ENCODE assay signal across 16 cellular contexts in genomic region chr21:45003331-45004058, GRCh38.
DNase-seq lines count a peak whose midpoint lies in the region; FAIRE-seq and TF ChIP-seq lines count a peak whose summit lies in the region.
"Had no signal": no experiment of that assay in that cellular context is flagged by ENCODE, and none has a peak within 500 bp of the region (broad histone marks: within the 10 kb centered on the region; RNA-seq: fewer than 3 reads in every experiment).

No MANE protein-coding gene starts in this region.

- no peak for TF ChIP-seq POLR2A in H54 (IDR thresholded peaks at IDR 0.05; ENCODE audit: low read depth, low read length)

- H3K4me2 ChIP-seq in skeletal muscle satellite cell (ENCODE audit: low read length) (peak overlapping the region; percentile 50), Karpas-422 (ENCODE audit: low read depth, low read length, poor library complexity, severe bottlenecking) (no peak overlapping the region)

- peak overlapping the region; percentile 29 for H3K27ac ChIP-seq in cingulate gyrus (ENCODE audit: low read depth, low read length)
- no peak overlapping the region for H3K27ac ChIP-seq in Karpas-422 (ENCODE audit: low read length)
- H3K27ac ChIP-seq: gastrocnemius medialis had no signal

- POLR2A ChIA-PET in activated CD4-positive, alpha-beta memory T cell treated with anti-CD3 and anti-CD28 coated beads, Interleukin-2, amount 10 ng/mL, durations not matched to agents 7 days and 5 days (lab: Charles Lee): no interaction called here

- peak; percentile 15 for TF ChIP-seq CTCF in GM12873 (IDR thresholded peaks at IDR 0.05; ENCODE audit: insufficient read depth, low read depth, low read length, missing control alignments)

- H3K4me3 Mint-ChIP-seq in activated CD4-positive, alpha-beta memory T cell treated with anti-CD3 and anti-CD28 coated beads, Interleukin-2, amount 10 ng/mL, durations not matched to agents 7 days and 5 days: no peak overlapping the region
- H3K4me3 Mint-ChIP-seq: activated naive CD8-positive, alpha-beta T cell; central memory CD8-positive, alpha-beta T cell had no signal

- H3K27me3 Mint-ChIP-seq in activated CD4-positive, alpha-beta memory T cell treated with anti-CD3 and anti-CD28 coated beads, Interleukin-2, amount 10 ng/mL, durations not matched to agents 7 days and 5 days: peaks cover 27% of the 10 kb centered on the region

- H3K27me3 ChIP-seq in skeletal muscle satellite cell (ENCODE audit: control insufficient read depth, insufficient read depth, low read length) (no peaks in the 10 kb centered on the region), Karpas-422 (ENCODE audit: low read length) (no peaks in the 10 kb centered on the region)
- H3K27me3 ChIP-seq: gastrocnemius medialis had no signal

- FAIRE-seq in H54 (lab: Jason Lieb, UNC): no peak
- FAIRE-seq: endothelial cell of umbilical vein had no signal

- H3K36me3 ChIP-seq in skeletal muscle satellite cell (ENCODE audit: insufficient read depth, low read length): no peaks in the 10 kb centered on the region
- H3K36me3 ChIP-seq in Karpas-422 (ENCODE audit: insufficient read depth, low read length): no peaks in the 10 kb centered on the region
- H3K36me3 ChIP-seq: gastrocnemius medialis had no signal

- H3K36me3 Mint-ChIP-seq in activated CD4-positive, alpha-beta memory T cell treated with anti-CD3 and anti-CD28 coated beads, Interleukin-2, amount 10 ng/mL, durations not matched to agents 7 days and 5 days (ENCODE audit: low read depth): no peaks in the 10 kb centered on the region
- H3K36me3 Mint-ChIP-seq: activated naive CD8-positive, alpha-beta T cell had no signal

- H3K9me3 ChIP-seq in skeletal muscle satellite cell (replicated peaks; ENCODE audit: low read length): peaks cover under 1% of the 10 kb centered on the region
- H3K9me3 ChIP-seq in Karpas-422 (ENCODE audit: low read length): no peaks in the 10 kb centered on the region
- H3K9me3 ChIP-seq: gastrocnemius medialis had no signal

- in situ Hi-C loops in G401 (cut with HindIII; ENCODE audit: low sequenced_read_pairs): no loop called here

- H3K9me3 Mint-ChIP-seq in activated CD4-positive, alpha-beta memory T cell treated with anti-CD3 and anti-CD28 coated beads, Interleukin-2, amount 10 ng/mL, durations not matched to agents 7 days and 5 days: no peaks in the 10 kb centered on the region
- H3K9me3 Mint-ChIP-seq: central memory CD8-positive, alpha-beta T cell had no signal

- peak overlapping the region; percentile 69 for H3K9ac ChIP-seq in skeletal muscle satellite cell (ENCODE audit: low read depth, low read length)
- no peak overlapping the region for H3K9ac ChIP-seq in Karpas-422 (ENCODE audit: low read length)

- no peak overlapping the region for H3K27ac Mint-ChIP-seq in activated CD4-positive, alpha-beta memory T cell treated with anti-CD3 and anti-CD28 coated beads, Interleukin-2, amount 10 ng/mL, durations not matched to agents 7 days and 5 days
- H3K27ac Mint-ChIP-seq: activated naive CD8-positive, alpha-beta T cell; progenitor cell of endocrine pancreas had no signal

- DNase-seq in medulla oblongata (ENCODE audit: extremely low spot score) (peak; percentile 67), Karpas-422 (no peak), H54 (ENCODE audit: insufficient read length, low spot score) (no peak), G401 (ENCODE audit: low spot score) (no peak)
- DNase-seq in activated CD4-positive, alpha-beta memory T cell treated with anti-CD3 and anti-CD28 coated beads, Interleukin-2, amount 10 ng/mL, durations not matched to agents 7 days and 5 days: no peak
- DNase-seq: DMS 273 treated with DMSO at 0.1 percent for 48 hours, H7, NCI-H2171 had no signal

- peaks cover 4% of the 10 kb centered on the region for H3K4me1 Mint-ChIP-seq in activated CD4-positive, alpha-beta memory T cell treated with anti-CD3 and anti-CD28 coated beads, Interleukin-2, amount 10 ng/mL, durations not matched to agents 7 days and 5 days

- H3K79me2 ChIP-seq in Karpas-422 (ENCODE audit: low read length): no peaks in the 10 kb centered on the region

- peaks cover 45% of the 10 kb centered on the region for H3K4me1 ChIP-seq in skeletal muscle satellite cell (ENCODE audit: control insufficient read depth, insufficient read depth, low read length)
- peaks cover 16% of the 10 kb centered on the region for H3K4me1 ChIP-seq in Karpas-422 (ENCODE audit: low read length)

- H2AFZ ChIP-seq in Karpas-422 (ENCODE audit: low read length): no peak overlapping the region

- no peaks in the 10 kb centered on the region for H3K9me2 ChIP-seq in Karpas-422 (replicated peaks; ENCODE audit: insufficient read depth, low read length)

- CTCF ChIA-PET in activated CD4-positive, alpha-beta memory T cell treated with anti-CD3 and anti-CD28 coated beads, Interleukin-2, amount 10 ng/mL, durations not matched to agents 7 days and 5 days (lab: Charles Lee): no interaction called here

- H3K4me3 ChIP-seq in skeletal muscle satellite cell (ENCODE audit: low read length): peak overlapping the region; percentile 46
- H3K4me3 ChIP-seq in Karpas-422 (ENCODE audit: low read length): no peak overlapping the region
- H3K4me3 ChIP-seq: gastrocnemius medialis had no signal

- H4K20me1 ChIP-seq in Karpas-422 (ENCODE audit: insufficient read depth, low read depth, low read length): 0 out of 2 replicates have a peak, but pooled peaks cover 2% of the 10 kb centered on the region
